ENCODE assay signal across 23 cellular contexts in genomic region chr9:100167912-100168775, GRCh38.
DNase-seq lines count a peak whose midpoint lies in the region; ATAC-seq and TF ChIP-seq lines count a peak whose summit lies in the region.
"Had no signal": no experiment of that assay in that cellular context is flagged by ENCODE, and none has a peak within 500 bp of the region (broad histone marks: within the 10 kb centered on the region; RNA-seq: fewer than 3 reads in every experiment).

No MANE protein-coding gene starts in this region.

- H3K27ac ChIP-seq in AG04450 (ENCODE audit: low read depth, low read length) (no peak overlapping the region), mammary epithelial cell (ENCODE audit: insufficient read depth, low read depth, low read length) (no peak overlapping the region), heart right ventricle (no peak overlapping the region)
- H3K27ac ChIP-seq: HL-60, VCaP had no signal

- H3K4me1 Mint-ChIP-seq in brain, result peaks cover 14% of the 10 kb centered on the region
- peaks cover 3% of the 10 kb centered on the region for H3K4me1 Mint-ChIP-seq in activated T-helper 17 cell treated with anti-CD3 and anti-CD28 coated beads, Interleukin-2, amount 50 U/mL, for 72 hours

- H4K20me1 ChIP-seq in mammary epithelial cell (ENCODE audit: insufficient read depth, low read length), result no peaks in the 10 kb centered on the region

- H3K27me3 ChIP-seq in AG04450 (ENCODE audit: control insufficient read depth, insufficient read depth, low read length) (no peaks in the 10 kb centered on the region), mammary epithelial cell (ENCODE audit: insufficient read depth, low read length) (no peaks in the 10 kb centered on the region), heart right ventricle (no peaks in the 10 kb centered on the region)

- H3K4me1 ChIP-seq in mammary epithelial cell (ENCODE audit: insufficient read depth, low read length), result peaks cover 4% of the 10 kb centered on the region
- H3K4me1 ChIP-seq in heart right ventricle, result no peaks in the 10 kb centered on the region

- H2AFZ ChIP-seq in mammary epithelial cell (ENCODE audit: low read depth, low read length), result no peak overlapping the region

- TF ChIP-seq CTCF in AG04450 (IDR thresholded peaks at IDR 0.05; ENCODE audit: low read depth, low read length) (peak; percentile 12; the same call in 1 of the 2 replicates), brain (conservative IDR thresholded peaks at IDR 0.05) (peak in 1 of 2 experiments; percentile 13), mammary epithelial cell (conservative IDR thresholded peaks at IDR 0.05 in 1 of 2, IDR thresholded peaks at IDR 0.05 in 1 of 2; ENCODE audit: extremely low read depth in 1 of 2, insufficient read depth in 1 of 2, low read depth in 1 of 2, low read length in 2 of 2) (peak in 1 of 2 donors; percentile 20), heart right ventricle (IDR thresholded peaks at IDR 0.05) (no peak)

- no peaks in the 10 kb centered on the region for H3K27me3 Mint-ChIP-seq in brain
- H3K27me3 Mint-ChIP-seq in activated T-helper 17 cell treated with anti-CD3 and anti-CD28 coated beads, Interleukin-2, amount 50 U/mL, for 72 hours, result no peaks in the 10 kb centered on the region
- H3K27me3 Mint-ChIP-seq: CD4-positive, alpha-beta T cell; stimulated activated naive CD8-positive, alpha-beta T cell treated with anti-CD3 and anti-CD28 coated beads, Interleukin-15, Interleukin-2, amounts not matched to agents 100 ng/mL and 50 ng/mL, for 24 hours had no signal

- H3K36me3 Mint-ChIP-seq in brain, result peaks cover 44% of the 10 kb centered on the region
- H3K36me3 Mint-ChIP-seq in activated T-helper 17 cell treated with anti-CD3 and anti-CD28 coated beads, Interleukin-2, amount 50 U/mL, for 72 hours (ENCODE audit: low read depth), result peaks cover 5% of the 10 kb centered on the region

- H3K27ac Mint-ChIP-seq in brain, result peak overlapping the region in 4 of 5 experiments; percentile 14 to 52 (median 27)
- no peak overlapping the region for H3K27ac Mint-ChIP-seq in activated T-helper 17 cell treated with anti-CD3 and anti-CD28 coated beads, Interleukin-2, amount 50 U/mL, for 72 hours
- H3K27ac Mint-ChIP-seq: CD4-positive, alpha-beta T cell; stimulated activated naive CD8-positive, alpha-beta T cell treated with anti-CD3 and anti-CD28 coated beads, Interleukin-15, Interleukin-2, amounts not matched to agents 100 ng/mL and 50 ng/mL, for 24 hours had no signal

- no peak for ATAC-seq in activated T-helper 17 cell treated with anti-CD3 and anti-CD28 coated beads, Interleukin-2, amount 50 U/mL, for 72 hours (replicated peaks)
- ATAC-seq in heart right ventricle, result no peak
- ATAC-seq: mucosa of descending colon, right cardiac atrium, Right ventricle myocardium inferior had no signal

- H3K79me2 ChIP-seq in mammary epithelial cell (ENCODE audit: insufficient read depth, low read length), result no peaks in the 10 kb centered on the region

- dilution Hi-C loops in mammary epithelial cell (cut with HindIII; ENCODE audit: low sequenced_read_pairs), result no loop called here

- H3K4me3 Mint-ChIP-seq in brain, result no peak overlapping the region
- H3K4me3 Mint-ChIP-seq in activated T-helper 17 cell treated with anti-CD3 and anti-CD28 coated beads, Interleukin-2, amount 50 U/mL, for 72 hours, result no peak overlapping the region
- H3K4me3 Mint-ChIP-seq: CD4-positive, alpha-beta T cell; stimulated activated naive CD8-positive, alpha-beta T cell treated with anti-CD3 and anti-CD28 coated beads, Interleukin-15, Interleukin-2, amounts not matched to agents 100 ng/mL and 50 ng/mL, for 24 hours had no signal

- H3K9ac ChIP-seq in mammary epithelial cell (ENCODE audit: insufficient read depth, low read length), result no peak overlapping the region

- intact Hi-C loops in mammary epithelial cell (cut with micrococcal nuclease), result no loop called here
- intact Hi-C loops in heart right ventricle (cut with DNase I), result no loop called here

- H3K4me2 ChIP-seq in mammary epithelial cell (ENCODE audit: insufficient read depth, low read depth, low read length), result no peak overlapping the region

- H3K36me3 ChIP-seq in mammary epithelial cell (ENCODE audit: insufficient read depth, low read length) (no peaks in the 10 kb centered on the region), heart right ventricle (peaks cover 0 to 2% (median 0%) of the 10 kb centered on the region in 9 donors)

- no TSS peak for BruUV-seq in mammary epithelial cell (replicated peaks; lab: Mats Ljungman, UMichigan)

- in situ Hi-C loops in mammary epithelial cell (cut with MboI; ENCODE audit: low sequenced_read_pairs in 2 of 2), result no loop called here

- DNase-seq in AG04450 (ENCODE audit: low read depth, low spot score) (no peak), LHCN-M2 (ENCODE audit: low read depth) (peak; percentile 11), iPS-NIHi7 (ENCODE audit: extremely low spot score) (peak; percentile 14), mammary epithelial cell (no peak), heart right ventricle (no peak), RPMI8226 (no peak)
- DNase-seq: activated CD8-positive, alpha-beta memory T cell treated with anti-CD3 and anti-CD28 coated beads for 24 hours; CD4-positive, alpha-beta T cell; central memory CD4-positive, alpha-beta T cell; DMS79 treated with DMSO at 0.1 percent for 48 hours; mucosa of descending colon; NCI-H2029; NCI-H510A; nucleus accumbens; right cardiac atrium; T-helper 1 cell; trophoblast cell had no signal

- CTCF ChIA-PET in AG04450 (lab: Charles Lee) (no interaction called here), mammary epithelial cell (lab: Charles Lee; ENCODE audit: low non-redundant PET) (interaction anchor here (0.6 kb wide), 1 partner anchor 73 kb away, joined by 7 read pairs; no protein-coding TSS in a partner anchor)

- POLR2A ChIA-PET in AG04450 (lab: Yijun Ruan, JAX), result no interaction called here

- peaks cover 9 to 22% (median 19%) of the 10 kb centered on the region in 5 experiments for H3K9me3 Mint-ChIP-seq in brain
- peaks cover 9% of the 10 kb centered on the region for H3K9me3 Mint-ChIP-seq in activated T-helper 17 cell treated with anti-CD3 and anti-CD28 coated beads, Interleukin-2, amount 50 U/mL, for 72 hours

- H3K9me3 ChIP-seq in AG04450 (ENCODE audit: control insufficient read depth, insufficient read depth, low read length) (no peaks in the 10 kb centered on the region), mammary epithelial cell (replicated peaks; ENCODE audit: insufficient read depth, low read length) (no peaks in the 10 kb centered on the region), heart right ventricle (peaks cover 0 to 2% (median 0%) of the 10 kb centered on the region in 11 donors)

- H3K4me3 ChIP-seq in AG04450 (ENCODE audit: low read depth, low read length) (no peak overlapping the region), mammary epithelial cell (replicated peaks in 1 of 3; ENCODE audit: insufficient read depth in 1 of 3, low read depth in 2 of 3, low read length in 3 of 3) (no peak overlapping the region), heart right ventricle (no peak overlapping the region)
- H3K4me3 ChIP-seq: mucosa of descending colon had no signal

- 67% methylated on average over 6 of the region's 6 CpGs for WGBS in mammary epithelial cell (ENCODE audit: low coverage, missing lambda C conversion rate)
- 69 to 77% methylated on average over 6 of the region's 6 CpGs for WGBS in heart right ventricle, 2 donors

Comparison
In these comparisons a context has a peak if more than half of its experiments do, and no peak if none do; other contexts are left out.
1. DNase-seq: peak in LHCN-M2 (single experiment) and iPS-NIHi7 (single experiment); none in AG04450 (single experiment), mammary epithelial cell (single experiment), heart right ventricle (0 of 2) and RPMI8226 (single experiment).